Comparison of ENCODE assay signal across 16 cellular contexts in the genomic region with DNA sequence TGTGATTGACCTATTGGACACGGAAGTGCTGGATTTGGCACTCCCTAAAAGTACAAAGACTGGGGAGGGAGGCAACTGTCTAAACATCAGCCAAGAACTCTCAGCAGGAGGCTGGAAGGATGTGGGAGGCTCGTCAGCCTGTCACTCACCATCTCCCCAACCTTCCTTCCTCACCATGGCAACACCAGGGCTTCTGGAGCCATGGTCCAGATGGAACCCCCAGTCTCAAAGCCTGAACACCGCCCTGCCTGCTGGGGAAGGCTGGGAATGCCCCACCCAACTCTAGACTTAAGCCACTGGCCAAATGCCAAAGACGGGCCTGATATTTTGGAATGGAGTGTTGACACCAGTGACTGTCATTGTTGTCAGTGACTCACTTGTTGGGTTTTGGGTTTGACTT. TPM values are rescaled to one million over a fixed set of nuclear protein-coding genes. Genes with fewer than 3 reads are reported as not detected.
DNase-seq lines count a peak whose midpoint lies in the region; ATAC-seq and TF ChIP-seq lines count a peak whose summit lies in the region.
"Had no signal": no experiment of that assay in that cellular context is flagged by ENCODE, and none has a peak within 500 bp of the region (broad histone marks: within the 10 kb centered on the region; RNA-seq: fewer than 3 reads in every experiment).

No MANE protein-coding gene starts in this region.

- H3K27me3 Mint-ChIP-seq in activated CD8-positive, alpha-beta memory T cell treated with anti-CD3 and anti-CD28 coated beads, Interleukin-2, amount 10 ng/mL, durations not matched to agents 7 days and 5 days: peaks cover 7% of the 10 kb centered on the region
- H3K27me3 Mint-ChIP-seq: activated CD4-positive, alpha-beta T cell treated with anti-CD3 and anti-CD28 coated beads for 36 hours had no signal

- H3K27ac ChIP-seq in vagina (peak overlapping the region; percentile 8), GM23248 (no peak overlapping the region)

- H3K79me2 ChIP-seq in GM23248 (ENCODE audit: insufficient read depth): no peaks in the 10 kb centered on the region

- H3K36me3 ChIP-seq in vagina: no peaks in the 10 kb centered on the region
- no peaks in the 10 kb centered on the region for H3K36me3 ChIP-seq in GM23248 (ENCODE audit: low read depth)

- ATAC-seq in Right ventricle myocardium superior (ENCODE audit: poor library complexity) (no peak), left lobe of liver (no peak)
- ATAC-seq in activated CD8-positive, alpha-beta memory T cell treated with anti-CD3 and anti-CD28 coated beads, Interleukin-2, amount 10 ng/mL, durations not matched to agents 7 days and 5 days: no peak
- ATAC-seq: activated CD4-positive, alpha-beta T cell treated with anti-CD3 and anti-CD28 coated beads for 36 hours had no signal

- H3K4me1 Mint-ChIP-seq in activated CD8-positive, alpha-beta memory T cell treated with anti-CD3 and anti-CD28 coated beads, Interleukin-2, amount 10 ng/mL, durations not matched to agents 7 days and 5 days: no peaks in the 10 kb centered on the region
- H3K4me1 Mint-ChIP-seq: activated CD4-positive, alpha-beta T cell treated with anti-CD3 and anti-CD28 coated beads for 36 hours had no signal

- CTCF ChIA-PET in activated CD8-positive, alpha-beta memory T cell treated with anti-CD3 and anti-CD28 coated beads, Interleukin-2, amount 10 ng/mL, durations not matched to agents 7 days and 5 days (lab: Charles Lee): no interaction called here

- H3K4me3 ChIP-seq in vagina (no peak overlapping the region), GM23248 (no peak overlapping the region)

- no peak for TF ChIP-seq CTCF in vagina (IDR thresholded peaks at IDR 0.05)

- no peak for TF ChIP-seq POLR2A in vagina (IDR thresholded peaks at IDR 0.05)

- H3K9me2 ChIP-seq in GM23248 (ENCODE audit: insufficient read depth): no peaks in the 10 kb centered on the region

- no peak overlapping the region for H3K4me3 Mint-ChIP-seq in activated CD8-positive, alpha-beta memory T cell treated with anti-CD3 and anti-CD28 coated beads, Interleukin-2, amount 10 ng/mL, durations not matched to agents 7 days and 5 days
- H3K4me3 Mint-ChIP-seq: activated CD4-positive, alpha-beta T cell treated with anti-CD3 and anti-CD28 coated beads for 36 hours; dendritic cell treated with granulocyte-macrophage colony-stimulating factor and Interleukin-4, amounts not matched to agents 40 ng/mL and 50 ng/mL, for 4 days had no signal

- intact Hi-C loops in cardiac septum (cut with DNase I): loop anchor here (5.0 kb wide), 1 partner anchor 53 kb away; a partner anchor contains a TSS
- intact Hi-C loops in Right ventricle myocardium superior (cut with DNase I): no loop called here
- intact Hi-C loops in vagina (cut with DNase I): no loop called here

- peaks cover 8% of the 10 kb centered on the region for H3K4me1 ChIP-seq in vagina
- H3K4me1 ChIP-seq in GM23248 (ENCODE audit: insufficient read depth): peaks cover 13% of the 10 kb centered on the region

- no peaks in the 10 kb centered on the region for H4K20me1 ChIP-seq in GM23248 (ENCODE audit: insufficient read depth)

- H3K9me3 ChIP-seq in vagina: no peaks in the 10 kb centered on the region
- no peaks in the 10 kb centered on the region for H3K9me3 ChIP-seq in GM23248 (ENCODE audit: low read depth)

- H3K27ac Mint-ChIP-seq in activated CD8-positive, alpha-beta memory T cell treated with anti-CD3 and anti-CD28 coated beads, Interleukin-2, amount 10 ng/mL, durations not matched to agents 7 days and 5 days: no peak overlapping the region
- H3K27ac Mint-ChIP-seq: activated CD4-positive, alpha-beta T cell treated with anti-CD3 and anti-CD28 coated beads for 36 hours; dendritic cell treated with granulocyte-macrophage colony-stimulating factor and Interleukin-4, amounts not matched to agents 40 ng/mL and 50 ng/mL, for 4 days had no signal

- in situ Hi-C loops in GM23248 (cut with MboI): no loop called here

- DNase-seq in cardiac septum (ENCODE audit: low spot score): peak; percentile 68
- no peak for DNase-seq in Right ventricle myocardium superior
- peak; percentile 3 for DNase-seq in activated CD8-positive, alpha-beta memory T cell treated with anti-CD3 and anti-CD28 coated beads, Interleukin-2, amount 10 ng/mL, durations not matched to agents 7 days and 5 days
- peak; percentile 32 for DNase-seq in left lobe of liver (ENCODE audit: low spot score)
- no peak for DNase-seq in vagina (ENCODE audit: extremely low spot score in 2 of 2)
- DNase-seq in activated naive CD4-positive, alpha-beta T cell treated with anti-CD3 and anti-CD28 coated beads, Interleukin-2, amount 50 U/mL, for 16 hours: no peak
- DNase-seq in hippocampal formation (lab: John Stamatoyannopoulos, UW): no peak
- no peak for DNase-seq in GM23248
- DNase-seq: activated CD4-positive, alpha-beta T cell treated with anti-CD3 and anti-CD28 coated beads for 36 hours; AML-193; DMS53; mesendoderm; RPMI8226; stimulated activated CD4-positive, alpha-beta T cell treated with anti-CD3 and anti-CD28 coated beads, Interleukin-15, amount 100 ng/mL, for 24 hours; T-helper 2 cell had no signal

- 18 to 25% methylated on average over 4 of the region's 4 CpGs for WGBS in GM23248 (ENCODE audit: low coverage in 1 of 2, low lambda C conversion rate in 2 of 2, missing lambda C conversion rate in 2 of 2), 2 experiments

- H3K4me2 ChIP-seq in GM23248 (ENCODE audit: unreplicated experiment): no peak overlapping the region

- peaks cover 14% of the 10 kb centered on the region; the same call in 1 of the 2 replicates for H3F3A ChIP-seq in GM23248 (ENCODE audit: insufficient read depth)

- no peaks in the 10 kb centered on the region for H3K36me3 Mint-ChIP-seq in activated CD8-positive, alpha-beta memory T cell treated with anti-CD3 and anti-CD28 coated beads, Interleukin-2, amount 10 ng/mL, durations not matched to agents 7 days and 5 days

- H3K27me3 ChIP-seq in vagina (no peaks in the 10 kb centered on the region), GM23248 (replicated peaks; ENCODE audit: insufficient read depth) (no peaks in the 10 kb centered on the region)

- H3K9ac ChIP-seq in GM23248: no peak overlapping the region

- no peak overlapping the region for H2AFZ ChIP-seq in GM23248

- H3K9me3 Mint-ChIP-seq in activated CD8-positive, alpha-beta memory T cell treated with anti-CD3 and anti-CD28 coated beads, Interleukin-2, amount 10 ng/mL, durations not matched to agents 7 days and 5 days (ENCODE audit: low read depth): no peaks in the 10 kb centered on the region
- H3K9me3 Mint-ChIP-seq: dendritic cell treated with granulocyte-macrophage colony-stimulating factor and Interleukin-4, amounts not matched to agents 40 ng/mL and 50 ng/mL, for 4 days had no signal

RNA-seq across cellular contexts. Expression of a gene that starts 55.3 kb away (rescaled TPM):
- total RNA-seq in cardiac septum (25.8 TPM), Right ventricle myocardium superior (101 TPM), left lobe of liver (1.1 TPM), vagina (5.2 TPM)
- total RNA-seq in activated CD8-positive, alpha-beta memory T cell treated with anti-CD3 and anti-CD28 coated beads, Interleukin-2, amount 10 ng/mL, durations not matched to agents 7 days and 5 days: under 1 TPM; 0.16 to 0.35 TPM
- total RNA-seq in GM23248 (2014; rRNA removed; shearing (Covaris generic)): 1.4 and 4.2 TPM in 2 replicates
- polyA plus RNA-seq in GM23248 (2016; fragmentation: Nextera tagmentation; extraction: Ambion mirVana): 0.59 and 0.86 TPM in 2 replicates

Comparison
In these comparisons a context has a peak if more than half of its experiments do, and no peak if none do; other contexts are left out.
1. DNase-seq: peak in cardiac septum (single experiment), activated CD8-positive, alpha-beta memory T cell treated with anti-CD3 and anti-CD28 coated beads, Interleukin-2, amount 10 ng/mL, durations not matched to agents 7 days and 5 days (single experiment) and left lobe of liver (single experiment); none in Right ventricle myocardium superior (single experiment), vagina (0 of 2), activated naive CD4-positive, alpha-beta T cell treated with anti-CD3 and anti-CD28 coated beads, Interleukin-2, amount 50 U/mL, for 16 hours (single experiment), hippocampal formation (0 of 2) and GM23248 (single experiment).